Comparison of ENCODE assay signal across 10 cellular contexts in the genomic region with DNA sequence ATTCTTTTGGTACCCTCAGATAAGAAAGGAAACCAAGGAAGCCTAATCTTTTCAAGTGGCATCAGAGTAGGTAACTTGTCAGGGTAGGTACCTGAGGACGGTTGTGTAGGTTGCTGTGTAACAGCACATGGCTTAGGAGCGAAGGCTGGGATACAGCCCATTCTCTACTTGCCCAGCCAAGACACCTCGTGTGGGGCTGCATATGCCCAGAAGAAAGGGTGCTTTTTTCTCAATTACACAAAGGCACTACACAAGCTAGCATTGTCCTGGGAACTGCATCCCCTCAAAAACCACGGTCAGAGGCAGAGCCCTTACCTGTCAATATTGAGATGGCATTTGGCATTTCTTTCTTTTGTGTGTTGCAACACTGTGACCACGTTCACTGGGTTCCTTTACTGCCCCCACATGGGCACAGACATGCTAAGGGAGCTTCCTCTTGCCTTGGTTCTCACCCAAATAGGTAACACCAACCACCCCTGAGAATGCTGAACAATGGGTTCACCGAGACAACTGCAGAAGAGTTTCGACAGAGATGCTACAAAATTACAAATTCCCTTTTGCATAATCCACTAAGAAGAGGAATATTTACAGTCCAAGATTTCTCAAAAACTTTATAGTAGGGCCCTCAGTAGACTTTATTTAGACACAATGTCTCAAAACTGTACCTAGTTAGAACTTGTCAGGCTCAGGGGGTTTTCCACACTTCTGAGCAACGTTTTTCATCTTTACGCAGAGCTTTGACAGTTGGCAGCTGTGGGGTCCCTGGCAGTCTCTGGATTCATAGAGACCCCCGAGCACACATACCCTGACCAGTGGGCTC. TPM values are rescaled to one million over a fixed set of nuclear protein-coding genes. Genes with fewer than 3 reads are reported as not detected.
DNase-seq lines count a peak whose midpoint lies in the region; ATAC-seq and TF ChIP-seq lines count a peak whose summit lies in the region.
"Had no signal": no experiment of that assay in that cellular context is flagged by ENCODE, and none has a peak within 500 bp of the region (broad histone marks: within the 10 kb centered on the region; RNA-seq: fewer than 3 reads in every experiment).

No MANE protein-coding gene starts in this region.

- ATAC-seq in HG02840 (IDR thresholded peaks at IDR 0.05; ENCODE audit: low FRiP score, unreplicated experiment), result peak; percentile 68
- peak; percentile 54 to 95 (median 86) for ATAC-seq in T-cell (replicated peaks in 1 of 4)
- ATAC-seq in psoas muscle, result no peak

- H3K9me3 ChIP-seq in psoas muscle, result no peaks in the 10 kb centered on the region

- intact Hi-C loops in psoas muscle (cut with DNase I) (loop anchor here in 1 of 2 donors (10.0 kb wide), 1 partner anchor 535 kb away; no protein-coding TSS in a partner anchor), head of caudate nucleus (cut with DNase I) (no loop called here)

- TF ChIP-seq CTCF in HFFc6 (IDR thresholded peaks at IDR 0.05), result no peak
- TF ChIP-seq CTCF in psoas muscle (IDR thresholded peaks at IDR 0.05), result no peak

- no peaks in the 10 kb centered on the region for H3K27me3 Mint-ChIP-seq in T-cell
- no peaks in the 10 kb centered on the region; the same call in 1 of the 2 replicates for H3K27me3 Mint-ChIP-seq in HFFc6 (ENCODE audit: insufficient read depth)

- CTCF ChIA-PET in T-cell (lab: Charles Lee), result interaction anchor here (0.6 to 2.9 kb wide), 21 partner anchors 8 to 108 kb away, joined by 3 to 18 read pairs (median 4); no protein-coding TSS in a partner anchor

- H3K4me1 Mint-ChIP-seq in T-cell (peaks cover 26 to 29% (median 28%) of the 10 kb centered on the region in 3 donors), HFFc6 (ENCODE audit: low read depth) (peaks cover 7% of the 10 kb centered on the region; the same call in 1 of the 2 replicates)

- POLR2A ChIA-PET in T-cell (lab: Charles Lee), result interaction anchor here (0.6 to 1.0 kb wide), 3 partner anchors 17 to 24 kb away, joined by 3 to 5 read pairs (median 3); no protein-coding TSS in a partner anchor

- 68 to 77% (median 69%) methylated on average over 10 of the region's 10 CpGs for WGBS in psoas muscle, 3 donors

- no peak overlapping the region for H3K27ac ChIP-seq in psoas muscle

- no peaks in the 10 kb centered on the region for H3K36me3 ChIP-seq in psoas muscle (ENCODE audit: insufficient read depth in 1 of 2, low read depth in 1 of 2)

- peak overlapping the region; percentile 44 to 50 for H3K27ac Mint-ChIP-seq in T-cell
- H3K27ac Mint-ChIP-seq in HFFc6, result no peak overlapping the region

- no peaks in the 10 kb centered on the region for H3K9me3 Mint-ChIP-seq in T-cell
- H3K9me3 Mint-ChIP-seq in HFFc6, result no peaks in the 10 kb centered on the region

- no peaks in the 10 kb centered on the region for H3K36me3 Mint-ChIP-seq in T-cell
- H3K36me3 Mint-ChIP-seq in HFFc6 (ENCODE audit: low read depth), result no peaks in the 10 kb centered on the region

- peak; percentile 16 for DNase-seq in stimulated activated CD4-positive, alpha-beta T cell treated with anti-CD3 and anti-CD28 coated beads, Interleukin-4, amount 100 ng/mL, for 1 hour
- DNase-seq in stimulated activated CD4-positive, alpha-beta T cell treated with anti-CD3 and anti-CD28 coated beads, Interleukin-4, amount 100 ng/mL, for 4 hours, result no peak
- DNase-seq in T-cell (peak in 28 of 34 experiments; percentile 6 to 47 (median 30)), HFFc6 (no peak), psoas muscle (no peak), head of caudate nucleus (no peak), NCI-H1048 (lab: John Stamatoyannopoulos, UW) (no peak)
- DNase-seq: NCI-H146 had no signal

- H3K27me3 ChIP-seq in psoas muscle (ENCODE audit: insufficient read depth in 3 of 3, low read length in 2 of 3), result no peaks in the 10 kb centered on the region

- H3K4me3 ChIP-seq in psoas muscle, result no peak overlapping the region

- H3K4me1 ChIP-seq in psoas muscle, result no peaks in the 10 kb centered on the region

- H3K4me3 Mint-ChIP-seq in T-cell (peak overlapping the region in 2 of 3 donors; percentile 39 to 42), HFFc6 (no peak overlapping the region)

RNA-seq across cellular contexts. Expression of gene TNIP3, which starts 35.8 kb away (rescaled TPM):
- total RNA-seq in T-cell, result 1 to 10 TPM; 1.2 to 2.0 (median 1.2) TPM
- total RNA-seq in HFFc6 (2021; fragmentation: NEBNext Ultra II Directional; extraction: Animal tissue kit (Norgen Biotek cat#: 25700)), result under 1 TPM; 0.31 to 0.70 (median 0.47) TPM
- not detected for total RNA-seq in psoas muscle
- not detected for polyA plus RNA-seq in psoas muscle
- polyA plus RNA-seq: urinary bladder had no signal

Comparison
In these comparisons a context has a peak if more than half of its experiments do, and no peak if none do; other contexts are left out.
1. DNase-seq: peak in stimulated activated CD4-positive, alpha-beta T cell treated with anti-CD3 and anti-CD28 coated beads, Interleukin-4, amount 100 ng/mL, for 1 hour (single experiment) and T-cell (28 of 34); none in stimulated activated CD4-positive, alpha-beta T cell treated with anti-CD3 and anti-CD28 coated beads, Interleukin-4, amount 100 ng/mL, for 4 hours (0 of 2), HFFc6 (single experiment), psoas muscle (0 of 2), head of caudate nucleus (0 of 42) and NCI-H1048 (single experiment).
2. ATAC-seq: peak in HG02840 (single experiment) and T-cell (4 of 4); none in psoas muscle (0 of 4).